In genomic region chr18:10518595-10519273, GRCh38 we compare ENCODE assay signal across 9 cellular contexts. TPM values are rescaled to one million over a fixed set of nuclear protein-coding genes. Genes with fewer than 3 reads are reported as not detected.
DNase-seq lines count a peak whose midpoint lies in the region; ATAC-seq and TF ChIP-seq lines count a peak whose summit lies in the region.
"Had no signal": no experiment of that assay in that cellular context is flagged by ENCODE, and none has a peak within 500 bp of the region (broad histone marks: within the 10 kb centered on the region; RNA-seq: fewer than 3 reads in every experiment).

No MANE protein-coding gene starts in this region.

- no peak for TF ChIP-seq POLR2A in Peyer's patch (IDR thresholded peaks at IDR 0.05)

- peaks cover 63% of the 10 kb centered on the region for H3K27me3 Mint-ChIP-seq in activated T-cell treated with anti-CD3 and anti-CD28 coated beads, Interleukin-2, amount 50 U/mL, for 24 hours

- H3K27ac ChIP-seq in Peyer's patch (peak overlapping the region in 3 of 4 donors; percentile 2 to 22 (median 13)), foreskin keratinocyte (no peak overlapping the region)

- TF ChIP-seq CTCF in Peyer's patch (IDR thresholded peaks at IDR 0.05): peak in 1 of 6 experiments; percentile 9
- TF ChIP-seq CTCF in foreskin keratinocyte (conservative IDR thresholded peaks at IDR 0.05): peak; percentile 51

- no peak overlapping the region for H3K4me3 ChIP-seq in Peyer's patch

- in situ Hi-C loops in G401 (cut with HindIII; ENCODE audit: low sequenced_read_pairs): no loop called here

- H3K4me1 Mint-ChIP-seq in activated T-cell treated with anti-CD3 and anti-CD28 coated beads, Interleukin-2, amount 50 U/mL, for 24 hours (ENCODE audit: low read depth): peaks cover 6% of the 10 kb centered on the region

- peaks cover 0 to 6% of the 10 kb centered on the region in 2 donors for H3K36me3 Mint-ChIP-seq in activated naive CD4-positive, alpha-beta T cell treated with anti-CD3 and anti-CD28 coated beads, Interleukin-2, amount 50 U/mL, for 72 hours
- H3K36me3 Mint-ChIP-seq in activated T-cell treated with anti-CD3 and anti-CD28 coated beads, Interleukin-2, amount 50 U/mL, for 24 hours (ENCODE audit: low read depth): no peaks in the 10 kb centered on the region

- peaks cover 0 to 3% (median 0%) of the 10 kb centered on the region in 4 donors for H3K4me1 ChIP-seq in Peyer's patch
- H3K4me1 ChIP-seq in foreskin keratinocyte: peaks cover 9% of the 10 kb centered on the region

- DNase-seq in G401 (ENCODE audit: low spot score) (peak; percentile 19), Peyer's patch (no peak), foreskin keratinocyte (no peak), pons (ENCODE audit: low spot score) (peak; percentile 93), SKM-1 treated with dmso at 0.1 percent for 144 hours (lab: John Stamatoyannopoulos, UW; ENCODE audit: unreplicated experiment) (no peak)
- no peak for DNase-seq in activated naive CD4-positive, alpha-beta T cell treated with anti-CD3 and anti-CD28 coated beads, Interleukin-2, amount 50 U/mL, for 72 hours (ENCODE audit: low spot score in 2 of 2)
- DNase-seq in activated T-cell treated with anti-CD3 and anti-CD28 coated beads, Interleukin-2, amount 50 U/mL, for 24 hours: no peak
- DNase-seq in stimulated activated CD4-positive, alpha-beta T cell treated with anti-CD3 and anti-CD28 coated beads, Interleukin-12 subunit alpha, Interleukin-12 subunit beta, amount 100 ng/mL, for 4 hours: no peak
- DNase-seq: naive B cell had no signal

- no peak overlapping the region for H3K4me3 Mint-ChIP-seq in activated T-cell treated with anti-CD3 and anti-CD28 coated beads, Interleukin-2, amount 50 U/mL, for 24 hours
- H3K4me3 Mint-ChIP-seq: naive B cell had no signal

- no peaks in the 10 kb centered on the region for H3K9me3 ChIP-seq in Peyer's patch

- H3K27me3 ChIP-seq in Peyer's patch: no peaks in the 10 kb centered on the region
- no peaks in the 10 kb centered on the region for H3K27me3 ChIP-seq in foreskin keratinocyte

- H3K9me3 Mint-ChIP-seq in activated naive CD4-positive, alpha-beta T cell treated with anti-CD3 and anti-CD28 coated beads, Interleukin-2, amount 50 U/mL, for 72 hours: no peaks in the 10 kb centered on the region
- H3K9me3 Mint-ChIP-seq in activated T-cell treated with anti-CD3 and anti-CD28 coated beads, Interleukin-2, amount 50 U/mL, for 24 hours: no peaks in the 10 kb centered on the region
- H3K9me3 Mint-ChIP-seq: naive B cell had no signal

- no peak overlapping the region for H3K27ac Mint-ChIP-seq in activated naive CD4-positive, alpha-beta T cell treated with anti-CD3 and anti-CD28 coated beads, Interleukin-2, amount 50 U/mL, for 72 hours
- no peak overlapping the region for H3K27ac Mint-ChIP-seq in activated T-cell treated with anti-CD3 and anti-CD28 coated beads, Interleukin-2, amount 50 U/mL, for 24 hours
- H3K27ac Mint-ChIP-seq: naive B cell had no signal

- H3K36me3 ChIP-seq in Peyer's patch: no peaks in the 10 kb centered on the region

- no peak for ATAC-seq in foreskin keratinocyte
- ATAC-seq in activated naive CD4-positive, alpha-beta T cell treated with anti-CD3 and anti-CD28 coated beads, Interleukin-2, amount 50 U/mL, for 72 hours: no peak

RNA-seq across cellular contexts. Expression of gene NAPG, which starts 7.1 kb away (rescaled TPM):
- 21.4 and 25.7 TPM in 2 replicates for total RNA-seq in G401 (2014; rRNA removed; shearing (Covaris generic))
- total RNA-seq in Peyer's patch (10 to 100 TPM; 22.8 to 43.8 (median 30.4) TPM), foreskin keratinocyte (28.3 and 28.6 TPM in 2 replicates)
- 9.5 and 11.1 TPM in 2 replicates for polyA plus RNA-seq in foreskin keratinocyte
- total RNA-seq in activated naive CD4-positive, alpha-beta T cell treated with anti-CD3 and anti-CD28 coated beads, Interleukin-2, amount 50 U/mL, for 72 hours: 10 to 100 TPM; 27.3 to 31.2 TPM

Comparison
In these comparisons a context has a peak if more than half of its experiments do, and no peak if none do; other contexts are left out.
1. DNase-seq: peak in G401 (single experiment) and pons (single experiment); none in Peyer's patch (0 of 3), foreskin keratinocyte (0 of 2), activated naive CD4-positive, alpha-beta T cell treated with anti-CD3 and anti-CD28 coated beads, Interleukin-2, amount 50 U/mL, for 72 hours (0 of 2), SKM-1 treated with dmso at 0.1 percent for 144 hours (single experiment), activated T-cell treated with anti-CD3 and anti-CD28 coated beads, Interleukin-2, amount 50 U/mL, for 24 hours (single experiment) and stimulated activated CD4-positive, alpha-beta T cell treated with anti-CD3 and anti-CD28 coated beads, Interleukin-12 subunit alpha, Interleukin-12 subunit beta, amount 100 ng/mL, for 4 hours (single experiment).